24 cellular contexts compared by ENCODE assay signal in genomic region chr5:73222173-73222572, GRCh38. TPM values are rescaled to one million over a fixed set of nuclear protein-coding genes. Genes with fewer than 3 reads are reported as not detected.
"Had no signal": no experiment of that assay in that cellular context is flagged by ENCODE, and none has a peak within 500 bp of the region (broad histone marks: within the 10 kb centered on the region; RNA-seq: fewer than 3 reads in every experiment).

No MANE protein-coding gene starts in this region.

- ATAC-seq: activated naive CD8-positive, alpha-beta T cell treated with anti-CD3 and anti-CD28 coated beads, Interleukin-2, amount 50 U/mL, for 24 hours; left ventricle myocardium superior; natural killer cell; stimulated activated naive CD8-positive, alpha-beta T cell treated with anti-CD3 and anti-CD28 coated beads, Interleukin-15, Interleukin-2, amounts not matched to agents 100 U/mL and 50 U/mL, for 24 hours; T-helper 17 cell had no signal

- H3K9me3 ChIP-seq: upper lobe of left lung had no signal

- H3K4me1 ChIP-seq: upper lobe of left lung had no signal

- H3K36me3 ChIP-seq: upper lobe of left lung had no signal

- H3K4me3 ChIP-seq: hepatocyte, upper lobe of left lung had no signal

- DNase-seq: activated CD4-positive, alpha-beta memory T cell treated with anti-CD3 and anti-CD28 coated beads for 36 hours; activated CD4-positive, alpha-beta T cell treated with anti-CD3 and anti-CD28 coated beads for 48 hours; activated effector memory CD4-positive, alpha-beta T cell treated with anti-CD3 and anti-CD28 coated beads, Interleukin-2, amount 50 U/mL, for 16 hours; activated naive CD4-positive, alpha-beta T cell treated with anti-CD3 and anti-CD28 coated beads, Interleukin-2, amount 10 ng/mL, durations not matched to agents 7 days and 5 days; activated naive CD8-positive, alpha-beta T cell treated with anti-CD3 and anti-CD28 coated beads, Interleukin-2, amount 50 U/mL, for 24 hours; activated T-cell treated with anti-CD3 and anti-CD28 coated beads, Interleukin-2, amount 50 U/mL, for 48 hours; cerebellar nuclear complex; effector CD8-positive, alpha-beta T cell; erythroblast; glutamatergic neuron; kidney glomerular epithelial cell; left ventricle myocardium superior; mammary epithelial cell; natural killer cell; stimulated activated CD4-positive, alpha-beta T cell treated with anti-CD3 and anti-CD28 coated beads, Interleukin-4, amount 100 ng/mL, for 24 hours; stimulated activated naive CD8-positive, alpha-beta T cell treated with anti-CD3 and anti-CD28 coated beads, Interleukin-15, Interleukin-2, amounts not matched to agents 100 U/mL and 50 U/mL, for 24 hours; T-helper 17 cell; upper lobe of left lung had no signal

- H3K27ac ChIP-seq: hepatocyte, upper lobe of left lung had no signal

RNA-seq across cellular contexts. Expression of gene TMEM174, which starts 49.2 kb away (rescaled TPM):
- total RNA-seq: activated CD4-positive, alpha-beta memory T cell treated with anti-CD3 and anti-CD28 coated beads for 36 hours; frontal cortex; hepatocyte; left ventricle myocardium superior; mammary epithelial cell; mesothelial cell of epicardium; natural killer cell; osteocyte; progenitor cell of endocrine pancreas; subcutaneous adipose tissue; T-helper 17 cell; upper lobe of left lung had no signal
